ENCODE assay signal across 8 cellular contexts in the genomic region with DNA sequence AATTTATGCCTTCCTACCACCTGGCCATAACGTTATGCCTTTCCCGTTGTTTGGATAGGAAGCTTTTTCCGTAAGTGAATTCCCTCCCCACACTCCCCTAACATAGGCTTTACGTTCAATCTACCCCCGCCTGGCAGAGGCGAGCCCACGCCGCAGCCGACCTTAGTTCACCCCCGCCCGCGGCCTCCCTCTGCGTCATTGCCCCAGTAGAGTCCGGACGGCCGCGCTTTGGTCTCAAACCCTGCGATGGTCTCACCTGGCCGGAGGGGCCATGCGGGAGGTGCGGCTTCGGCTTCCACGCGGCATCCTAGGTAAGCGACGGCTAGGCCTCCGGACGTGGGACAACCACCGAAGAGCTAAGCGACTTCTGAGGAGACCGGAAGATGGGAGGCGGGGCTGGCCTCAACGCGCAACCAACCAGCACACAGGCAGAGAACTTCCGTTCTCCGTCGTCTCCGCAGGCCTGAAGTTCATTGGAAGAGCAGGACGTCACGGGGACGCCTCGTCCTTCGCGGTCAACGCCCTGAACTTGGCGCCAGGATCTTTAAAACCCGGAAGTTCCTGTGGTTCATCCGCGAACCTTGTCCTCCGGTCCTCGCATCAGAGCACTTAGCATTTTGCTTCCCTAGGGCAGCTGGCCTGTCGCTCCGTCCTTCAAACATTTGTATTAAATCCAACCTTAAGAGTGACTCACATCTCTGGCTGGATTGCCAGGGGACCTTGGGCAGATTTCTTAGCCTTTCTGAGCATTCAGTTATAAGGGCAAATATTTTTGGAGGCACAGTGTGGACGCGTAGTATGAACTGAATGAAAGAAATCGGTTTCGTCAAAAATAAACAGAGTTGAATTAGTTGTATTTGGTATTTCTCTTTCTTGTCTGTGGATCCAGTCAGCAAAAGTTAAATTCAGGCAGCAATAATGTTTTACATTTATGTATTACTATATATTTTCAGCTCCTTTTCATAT. TPM values are rescaled to one million over a fixed set of nuclear protein-coding genes. Genes with fewer than 3 reads are reported as not detected.
A peak's percentile ranks its signal among the peaks of the same experiment; 100 is the strongest.
DNase-seq lines count a peak whose midpoint lies in the region; ATAC-seq, FAIRE-seq and TF ChIP-seq lines count a peak whose summit lies in the region.

A gene with protein sequence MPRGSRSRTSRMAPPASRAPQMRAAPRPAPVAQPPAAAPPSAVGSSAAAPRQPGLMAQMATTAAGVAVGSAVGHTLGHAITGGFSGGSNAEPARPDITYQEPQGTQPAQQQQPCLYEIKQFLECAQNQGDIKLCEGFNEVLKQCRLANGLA (minus strand): TSS at position 369 of the 966 bp plus-strand sequence. CDS start 63 bp downstream, at position 306.

- H3K27me3 Mint-ChIP-seq in WTC11 (ENCODE audit: low read depth), result peaks cover 2% of the 10 kb centered on the region; the same call in 1 of the 2 replicates

- no peaks in the 10 kb centered on the region for H3K27me3 ChIP-seq in bronchial epithelial cell (ENCODE audit: control insufficient read depth, insufficient read depth, low read length)

- CTCF ChIA-PET in WTC11 (lab: Charles Lee), result no interaction called here

- H3K4me3 Mint-ChIP-seq in WTC11, result no peak within 1 kb of the TSS

- H3K36me3 ChIP-seq in bronchial epithelial cell (ENCODE audit: control insufficient read depth, insufficient read depth, low read length), result peaks cover 9% of the 10 kb centered on the region

- no peaks in the 10 kb centered on the region for H3K4me1 Mint-ChIP-seq in WTC11

- peak; percentile 100 for ATAC-seq in GM19023 (IDR thresholded peaks at IDR 0.05; ENCODE audit: unreplicated experiment)
- peak; percentile 100 for ATAC-seq in HG03280 (IDR thresholded peaks at IDR 0.05; ENCODE audit: unreplicated experiment)
- ATAC-seq in WTC11, result no peak

- peak; percentile 97 for FAIRE-seq in bronchial epithelial cell (lab: Jason Lieb, UNC)

- H3K9me3 Mint-ChIP-seq in WTC11, result peaks cover 60% of the 10 kb centered on the region

- H3K27ac Mint-ChIP-seq in WTC11, result no peak within 1 kb of the TSS

- TF ChIP-seq CTCF in WTC11 (IDR thresholded peaks at IDR 0.05) (no peak), bronchial epithelial cell (IDR thresholded peaks at IDR 0.05; ENCODE audit: insufficient read depth, low read length, severe bottlenecking) (no peak)

- POLR2A ChIA-PET in WTC11 (lab: Charles Lee), result no interaction called here

- DNase-seq in AG08396 (ENCODE audit: low spot score) (peak; percentile 98), NCI-H345 (lab: John Stamatoyannopoulos, UW) (peak; percentile 99), WTC11 (ENCODE audit: low spot score) (no peak), bronchial epithelial cell (ENCODE audit: low read depth) (peak; percentile 95), islet precursor cell (peak; percentile 79)
- peak; percentile 84 to 91 (median 91) for DNase-seq in stimulated activated CD4-positive, alpha-beta T cell treated with anti-CD3 and anti-CD28 coated beads, Interleukin-12 subunit alpha, Interleukin-12 subunit beta, amount 100 ng/mL, for 48 hours (ENCODE audit: low read depth in 2 of 3, low spot score in 1 of 3)

- peaks cover 53% of the 10 kb centered on the region for H3K36me3 Mint-ChIP-seq in WTC11

- H3K4me3 ChIP-seq in bronchial epithelial cell (ENCODE audit: low read depth, low read length), result peak within 1 kb of the TSS; percentile 55

TF ChIP-seq in WTC11, 78 proteins besides CTCF, POLR2A, EP300 and RAD21:
- TF ChIP-seq, protein P1, sequence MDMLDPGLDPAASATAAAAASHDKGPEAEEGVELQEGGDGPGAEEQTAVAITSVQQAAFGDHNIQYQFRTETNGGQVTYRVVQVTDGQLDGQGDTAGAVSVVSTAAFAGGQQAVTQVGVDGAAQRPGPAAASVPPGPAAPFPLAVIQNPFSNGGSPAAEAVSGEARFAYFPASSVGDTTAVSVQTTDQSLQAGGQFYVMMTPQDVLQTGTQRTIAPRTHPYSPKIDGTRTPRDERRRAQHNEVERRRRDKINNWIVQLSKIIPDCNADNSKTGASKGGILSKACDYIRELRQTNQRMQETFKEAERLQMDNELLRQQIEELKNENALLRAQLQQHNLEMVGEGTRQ (CRISPR knock-in tag; IDR thresholded peaks at IDR 0.05), result no peak
- TF ChIP-seq NR2C2 (CRISPR knock-in tag; IDR thresholded peaks at IDR 0.05) (no peak), GABPB1 (CRISPR knock-in tag; IDR thresholded peaks at IDR 0.05) (peak; percentile 62)

RNA-seq across cellular contexts. Expression of the gene that starts here (rescaled TPM):
- total RNA-seq in WTC11 (2021), result 2.2 to 2.4 TPM (median 2.2 TPM) in 3 replicates
- total RNA-seq in bronchial epithelial cell, result 440 and 566 TPM in 2 replicates

Comparison
In these comparisons a context has a peak if more than half of its experiments do, and no peak if none do; other contexts are left out.
1. RNA of the gene that starts here (total RNA-seq): 440 to 566 TPM in bronchial epithelial cell; 2.2 to 2.4 TPM in WTC11; every median in the first group is over 100 times any median in the second.